ENCODE assay signal across 15 cellular contexts in the genomic region with DNA sequence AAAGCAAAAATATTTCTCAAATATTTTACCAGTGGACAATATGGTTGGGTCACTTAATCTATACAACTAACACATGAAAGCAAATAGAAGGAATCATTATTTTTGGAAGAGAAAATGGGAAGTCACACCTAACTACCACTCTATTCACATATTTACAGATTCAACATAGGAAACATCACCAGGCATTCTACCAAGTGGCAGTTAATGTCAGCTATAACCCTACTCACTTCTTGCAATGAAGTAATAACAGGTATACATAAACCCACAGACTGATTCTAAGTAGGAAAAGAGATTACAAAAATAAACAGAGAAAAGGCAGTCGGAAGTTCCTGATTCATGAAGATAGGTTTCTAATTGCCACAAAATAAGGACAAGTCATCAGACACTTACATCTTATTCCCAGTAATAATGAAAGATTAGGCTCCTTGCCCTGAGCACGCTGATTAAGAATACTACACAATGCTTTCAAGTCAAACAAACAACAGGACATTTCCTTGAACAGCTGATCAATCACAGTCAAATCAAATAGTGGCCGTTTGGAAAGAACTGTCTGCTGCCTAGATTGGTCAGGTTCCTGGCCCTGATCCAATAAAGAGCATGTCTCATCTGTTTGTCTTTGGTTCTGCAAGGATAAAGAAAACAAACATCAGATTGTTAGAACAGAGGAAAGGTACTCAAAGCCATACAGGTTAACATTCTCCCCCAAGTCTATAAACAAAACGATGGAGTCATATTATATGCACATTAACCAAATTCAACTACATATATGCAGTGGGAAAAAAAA.
DNase-seq lines count a peak whose midpoint lies in the region; ATAC-seq and TF ChIP-seq lines count a peak whose summit lies in the region.
"Had no signal": no experiment of that assay in that cellular context is flagged by ENCODE, and none has a peak within 500 bp of the region (broad histone marks: within the 10 kb centered on the region; RNA-seq: fewer than 3 reads in every experiment).

No MANE protein-coding gene starts in this region.

- DNase-seq in COR-L47 (lab: John Stamatoyannopoulos, UW) (peak; percentile 79), NCI-H1105 (lab: John Stamatoyannopoulos, UW) (peak; percentile 70), Panc1 (ENCODE audit: low read depth, low spot score) (peak; percentile 64), glomerular endothelial cell (ENCODE audit: extremely low read depth, low read depth, low spot score) (peak; percentile 23), OCI-M2 (lab: John Stamatoyannopoulos, UW; ENCODE audit: unreplicated experiment) (no peak), ecto neural progenitor cell (ENCODE audit: low spot score) (no peak)
- DNase-seq in stimulated activated naive CD4-positive, alpha-beta T cell (lab: John Stamatoyannopoulos, UW) = no peak
- DNase-seq in activated naive CD4-positive, alpha-beta T cell (lab: John Stamatoyannopoulos, UW) = no peak
- DNase-seq: activated CD8-positive, alpha-beta memory T cell treated with anti-CD3 and anti-CD28 coated beads, Interleukin-2, amount 50 U/mL, for 4 hours; GOT3; islet precursor cell; Karpas-422; stimulated activated CD4-positive, alpha-beta T cell treated with anti-CD3 and anti-CD28 coated beads, Interleukin-15, amount 100 ng/mL, for 24 hours; stimulated activated naive CD4-positive, alpha-beta T cell treated with Interleukin-2 at 50 U/mL for 16 hours had no signal

- no peaks in the 10 kb centered on the region for H3K27me3 ChIP-seq in Panc1 (ENCODE audit: control insufficient read depth, insufficient read depth, low read length)
- H3K27me3 ChIP-seq: esophagus muscularis mucosa had no signal

- no peak overlapping the region for H3K27ac ChIP-seq in Panc1 (ENCODE audit: low read length)
- H3K27ac ChIP-seq: esophagus muscularis mucosa had no signal

- no peaks in the 10 kb centered on the region for H3K36me3 ChIP-seq in Panc1 (ENCODE audit: control insufficient read depth, insufficient read depth, low read length)

- no peaks in the 10 kb centered on the region for H3K9me3 ChIP-seq in Panc1 (ENCODE audit: control insufficient read depth, insufficient read depth, low read depth, low read length)
- H3K9me3 ChIP-seq: esophagus muscularis mucosa had no signal

- POLR2A ChIA-PET in Panc1 (lab: Charles Lee) = no interaction called here

- ATAC-seq in Panc1 = peak; percentile 74

- intact Hi-C loops in Panc1 (cut with micrococcal nuclease; ENCODE audit: unreplicated experiment) = no loop called here

- CTCF ChIA-PET in Panc1 (lab: Charles Lee) = no interaction called here

- BruUV-seq in Panc1 (replicated peaks; lab: Mats Ljungman, UMichigan) = no TSS peak

- in situ Hi-C loops in Panc1 (cut with HindIII; ENCODE audit: low pct_unique_long_range_greater_than_20kb, low sequenced_read_pairs) = no loop called here

- no peak overlapping the region for H3K4me3 ChIP-seq in Panc1 (ENCODE audit: low read depth in 2 of 2, low read length in 2 of 2)
- H3K4me3 ChIP-seq: esophagus muscularis mucosa had no signal

- H3K4me1 ChIP-seq in Panc1 (ENCODE audit: control insufficient read depth, insufficient read depth, low read length) = no peaks in the 10 kb centered on the region

- no peak for TF ChIP-seq CTCF in Panc1 (IDR thresholded peaks at IDR 0.05)

Comparison
In these comparisons a context has a peak if more than half of its experiments do, and no peak if none do; other contexts are left out.
1. DNase-seq: peak in COR-L47 (single experiment), NCI-H1105 (single experiment), Panc1 (single experiment) and glomerular endothelial cell (single experiment); none in OCI-M2 (single experiment), ecto neural progenitor cell (single experiment), stimulated activated naive CD4-positive, alpha-beta T cell (0 of 6) and activated naive CD4-positive, alpha-beta T cell (0 of 4).